In genomic region chr9:132243156-132244074, GRCh38 we compare ENCODE assay signal across 12 cellular contexts.
DNase-seq lines count a peak whose midpoint lies in the region; ATAC-seq and TF ChIP-seq lines count a peak whose summit lies in the region.
"Had no signal": no experiment of that assay in that cellular context is flagged by ENCODE, and none has a peak within 500 bp of the region (broad histone marks: within the 10 kb centered on the region; RNA-seq: fewer than 3 reads in every experiment).

No MANE protein-coding gene starts in this region.

- no peaks in the 10 kb centered on the region for H3K9me3 ChIP-seq in BLaER1 treated with 17β-estradiol and CSF1 and Interleukin-3, amounts not matched to agents 10 nM and 100 nM (replicated peaks in 1 of 11)
- no peaks in the 10 kb centered on the region for H3K9me3 ChIP-seq in ES-I3 (ENCODE audit: control insufficient read depth, insufficient read depth, low read length)
- H3K9me3 ChIP-seq in lower lobe of right lung, result no peaks in the 10 kb centered on the region
- H3K9me3 ChIP-seq: upper lobe of left lung had no signal

- H3K27ac ChIP-seq in BLaER1 treated with 17β-estradiol and CSF1 and Interleukin-3, amounts not matched to agents 10 nM and 100 nM, result peak overlapping the region in 7 of 11 experiments; percentile 80 to 92 (median 88); a peak in 13 of 22 replicates
- no peak overlapping the region for H3K27ac ChIP-seq in lower lobe of right lung

- H3K4me3 ChIP-seq in BLaER1 treated with 17β-estradiol and CSF1 and Interleukin-3, amounts not matched to agents 10 nM and 100 nM, result peak overlapping the region in 9 of 10 experiments; percentile 79 to 92 (median 87); a peak in 16 of 20 replicates
- H3K4me3 ChIP-seq in lower lobe of right lung, result no peak overlapping the region

- no peak for ATAC-seq in T-cell (replicated peaks in 1 of 4)
- ATAC-seq in lower lobe of right lung, result no peak
- ATAC-seq in HG03342 (IDR thresholded peaks at IDR 0.05; ENCODE audit: unreplicated experiment), result no peak

- peak overlapping the region; percentile 89 to 99 (median 92) for H3K4me3 Mint-ChIP-seq in T-cell

- H3K4me1 ChIP-seq in BLaER1 treated with 17β-estradiol and CSF1 and Interleukin-3, amounts not matched to agents 10 nM and 100 nM, result peaks cover 59 to 72% (median 71%) of the 10 kb centered on the region in 10 experiments
- H3K4me1 ChIP-seq in ES-I3 (ENCODE audit: insufficient read depth, low read length) (peaks cover 27% of the 10 kb centered on the region; the same call in 1 of the 2 replicates), lower lobe of right lung (peaks cover 19% of the 10 kb centered on the region)

- CTCF ChIA-PET in T-cell (lab: Charles Lee), result no interaction called here

- TF ChIP-seq CTCF in lower lobe of right lung (IDR thresholded peaks at IDR 0.05), result no peak
- no peak for TF ChIP-seq CTCF in GM10266 (IDR thresholded peaks at IDR 0.05; ENCODE audit: control insufficient read depth, insufficient read depth, low read depth, missing control alignments)

- H3K36me3 ChIP-seq in BLaER1 treated with 17β-estradiol and CSF1 and Interleukin-3, amounts not matched to agents 10 nM and 100 nM, result no peaks in the 10 kb centered on the region
- H3K36me3 ChIP-seq in ES-I3 (ENCODE audit: insufficient read depth, low read length) (no peaks in the 10 kb centered on the region), lower lobe of right lung (no peaks in the 10 kb centered on the region)
- H3K36me3 ChIP-seq: upper lobe of left lung had no signal

- POLR2A ChIA-PET in T-cell (lab: Charles Lee), result no interaction called here

- peaks cover 0 to 24% (median 9%) of the 10 kb centered on the region in 11 experiments; a peak in 7 of 22 replicates for H4K20me1 ChIP-seq in BLaER1 treated with 17β-estradiol and CSF1 and Interleukin-3, amounts not matched to agents 10 nM and 100 nM

- no peaks in the 10 kb centered on the region for H3K36me3 Mint-ChIP-seq in T-cell

- intact Hi-C loops in lower lobe of right lung (cut with DNase I), result no loop called here

- peak overlapping the region in 10 of 11 experiments; percentile 83 to 88 (median 87); a peak in 15 of 22 replicates for H3K9ac ChIP-seq in BLaER1 treated with 17β-estradiol and CSF1 and Interleukin-3, amounts not matched to agents 10 nM and 100 nM
- H3K9ac ChIP-seq in ES-I3 (ENCODE audit: low read depth, low read length), result peak overlapping the region; percentile 74; the same call in 1 of the 2 replicates

- H3K4me1 Mint-ChIP-seq in T-cell, result peaks cover 8 to 13% (median 11%) of the 10 kb centered on the region in 3 donors

- H3K27me3 Mint-ChIP-seq in T-cell, result peaks cover 0 to 20% of the 10 kb centered on the region in 2 donors

- DNase-seq in T-cell (no peak), lower lobe of right lung (peak; percentile 45), iPS-NIHi7 (ENCODE audit: extremely low spot score) (no peak), GM10266 (ENCODE audit: extremely low spot score) (no peak)
- no peak for DNase-seq in activated effector memory CD4-positive, alpha-beta T cell treated with Interleukin-2 at 50 U/mL for 16 hours
- DNase-seq: activated gamma-delta T cell treated with Interleukin-2 at 50 U/mL for 16 hours, dermis blood vessel endothelial cell, NCI-H1436 treated with DMSO at 0.1 percent for 48 hours, upper lobe of left lung had no signal

- 0 out of 22 replicates have a peak, but pooled peaks cover 0 to 3% (median 0%) of the 10 kb centered on the region in 11 experiments for H3K27me3 ChIP-seq in BLaER1 treated with 17β-estradiol and CSF1 and Interleukin-3, amounts not matched to agents 10 nM and 100 nM
- H3K27me3 ChIP-seq in lower lobe of right lung (ENCODE audit: low read depth), result peaks cover 25% of the 10 kb centered on the region
- H3K27me3 ChIP-seq: upper lobe of left lung had no signal

- H3K4me2 ChIP-seq in BLaER1 treated with 17β-estradiol and CSF1 and Interleukin-3, amounts not matched to agents 10 nM and 100 nM, result peak overlapping the region; percentile 93 to 100 (median 99)

- H3K27ac Mint-ChIP-seq in T-cell, result peak overlapping the region in 1 of 2 donors; percentile 16

- no peaks in the 10 kb centered on the region for H3K9me3 Mint-ChIP-seq in T-cell
